ENCODE assay signal across 1 cellular context in the genomic region with DNA sequence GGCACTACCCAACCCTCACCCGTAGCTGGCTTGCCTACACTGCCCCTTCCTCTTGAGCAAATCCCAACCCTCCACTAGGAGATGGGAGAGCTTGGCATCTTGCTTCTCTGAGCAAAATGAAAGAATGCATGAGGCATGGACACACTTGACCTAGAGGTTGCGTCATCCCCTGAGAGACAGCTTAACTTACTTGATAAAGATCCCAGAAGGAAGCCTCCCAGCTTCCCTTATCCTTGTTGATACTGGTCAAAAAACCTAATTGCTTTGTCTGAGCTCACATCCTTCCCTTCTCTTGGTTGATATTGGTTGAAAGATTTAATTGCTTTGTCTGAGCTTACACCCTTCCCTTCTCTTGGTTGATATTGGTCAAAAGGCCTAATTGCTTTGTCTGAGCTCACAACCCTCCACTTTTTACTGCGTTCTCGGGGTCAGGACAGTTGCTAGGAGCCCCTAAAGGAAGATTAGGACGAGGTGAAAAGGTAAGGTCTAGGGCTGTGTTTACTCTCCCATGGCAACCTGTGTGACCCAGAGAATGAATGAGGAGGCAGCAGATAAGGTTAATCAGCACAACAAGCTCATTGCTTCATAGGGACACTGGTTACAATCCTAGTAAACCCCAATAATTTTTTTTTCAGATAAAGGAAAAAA.
TF ChIP-seq lines count a peak whose summit lies in the region.

No MANE protein-coding gene starts in this region.

TF ChIP-seq in SK-N-SH treated with all-trans-retinoic acid at 6 μM for 48 hours, 23 proteins besides CTCF, POLR2A, EP300 and RAD21:
- no peak for TF ChIP-seq TSHZ2 (CRISPR knock-in tag; IDR thresholded peaks at IDR 0.05)
- TF ChIP-seq POU6F1 (CRISPR knock-in tag; IDR thresholded peaks at IDR 0.05; ENCODE audit: borderline replicate concordance, low read depth), result no peak
- no peak for TF ChIP-seq ISL1 (CRISPR knock-in tag; IDR thresholded peaks at IDR 0.05)
- TF ChIP-seq ZNF8 (CRISPR knock-in tag; IDR thresholded peaks at IDR 0.05), result no peak
- no peak for TF ChIP-seq ZFP30 (CRISPR knock-in tag; IDR thresholded peaks at IDR 0.05)
- no peak for TF ChIP-seq ZC3H10 (CRISPR knock-in tag; IDR thresholded peaks at IDR 0.05)
